ENCODE assay signal across 8 cellular contexts in genomic region chr3:159884661-159885402, GRCh38. TPM values are rescaled to one million over a fixed set of nuclear protein-coding genes. Genes with fewer than 3 reads are reported as not detected.
DNase-seq lines count a peak whose midpoint lies in the region; ATAC-seq and TF ChIP-seq lines count a peak whose summit lies in the region.

No MANE protein-coding gene starts in this region.

- H3K4me3 ChIP-seq in PC-9 (no peak overlapping the region), epithelial cell of esophagus (ENCODE audit: low read length) (no peak overlapping the region)

- H4K20me1 ChIP-seq in PC-9 (ENCODE audit: insufficient read depth): no peaks in the 10 kb centered on the region

- peaks cover 31% of the 10 kb centered on the region for H3K27me3 Mint-ChIP-seq in activated CD8-positive, alpha-beta memory T cell treated with anti-CD3 and anti-CD28 coated beads, Interleukin-2, amount 10 ng/mL, durations not matched to agents 7 days and 5 days
- no peaks in the 10 kb centered on the region for H3K27me3 Mint-ChIP-seq in osteocyte (ENCODE audit: unreplicated experiment)

- POLR2A ChIA-PET in PC-9 (lab: Charles Lee; ENCODE audit: unreplicated experiment): interaction anchor here (0.6 kb wide), 1 partner anchor 63 kb away, joined by 3 read pairs; no protein-coding TSS in a partner anchor

- no TSS peak for BruUV-seq in PC-9 (replicated peaks; lab: Mats Ljungman, UMichigan)

- TF ChIP-seq CTCF in PC-9 (conservative IDR thresholded peaks at IDR 0.05): peak; percentile 85
- peak; percentile 44 for TF ChIP-seq CTCF in epithelial cell of esophagus (IDR thresholded peaks at IDR 0.05; ENCODE audit: insufficient read depth, low read depth, low read length, missing control alignments)
- TF ChIP-seq CTCF in osteocyte (IDR thresholded peaks at IDR 0.05): peak; percentile 70

- no peaks in the 10 kb centered on the region; the same call in 1 of the 2 replicates for H3F3A ChIP-seq in PC-9 (ENCODE audit: insufficient read depth, low read depth)

- no peaks in the 10 kb centered on the region for H3K9me3 Mint-ChIP-seq in activated CD8-positive, alpha-beta memory T cell treated with anti-CD3 and anti-CD28 coated beads, Interleukin-2, amount 10 ng/mL, durations not matched to agents 7 days and 5 days (ENCODE audit: low read depth)
- H3K9me3 Mint-ChIP-seq in osteocyte (ENCODE audit: unreplicated experiment): no peaks in the 10 kb centered on the region

- DNase-seq in activated CD8-positive, alpha-beta memory T cell treated with anti-CD3 and anti-CD28 coated beads, Interleukin-2, amount 10 ng/mL, durations not matched to agents 7 days and 5 days: no peak
- DNase-seq in activated CD8-positive, alpha-beta memory T cell treated with anti-CD3 and anti-CD28 coated beads for 24 hours: no peak
- DNase-seq in PC-9 (peak; percentile 15 to 45), epithelial cell of esophagus (ENCODE audit: low read depth) (peak; percentile 58), osteocyte (ENCODE audit: extremely low spot score, unreplicated experiment) (no peak)
- no peak for DNase-seq in stimulated activated CD4-positive, alpha-beta T cell treated with anti-CD3 and anti-CD28 coated beads, Interleukin-4, amount 100 ng/mL, for 1 hour

- CTCF ChIA-PET in activated CD8-positive, alpha-beta memory T cell treated with anti-CD3 and anti-CD28 coated beads, Interleukin-2, amount 10 ng/mL, durations not matched to agents 7 days and 5 days (lab: Charles Lee): interaction anchor here (0.6 to 5.7 kb wide), 16 partner anchors 11 to 601 kb away, joined by 3 to 74 read pairs (median 4); partner anchors contain the start of gene IL12A
- CTCF ChIA-PET in PC-9 (lab: Charles Lee): interaction anchor here (0.6 to 3.9 kb wide), 12 partner anchors 44 to 625 kb away, joined by 3 to 70 read pairs (median 4); no protein-coding TSS in a partner anchor

- H3K4me2 ChIP-seq in PC-9: no peak overlapping the region

- no peak overlapping the region for H3K4me3 Mint-ChIP-seq in activated CD8-positive, alpha-beta memory T cell treated with anti-CD3 and anti-CD28 coated beads, Interleukin-2, amount 10 ng/mL, durations not matched to agents 7 days and 5 days
- no peak overlapping the region for H3K4me3 Mint-ChIP-seq in osteocyte (ENCODE audit: unreplicated experiment)

- H3K4me1 ChIP-seq in PC-9 (replicated peaks; ENCODE audit: insufficient read depth): no peaks in the 10 kb centered on the region

- no peak overlapping the region for H3K27ac Mint-ChIP-seq in activated CD8-positive, alpha-beta memory T cell treated with anti-CD3 and anti-CD28 coated beads, Interleukin-2, amount 10 ng/mL, durations not matched to agents 7 days and 5 days
- no peak overlapping the region for H3K27ac Mint-ChIP-seq in osteocyte (ENCODE audit: unreplicated experiment)

- H3K27me3 ChIP-seq in PC-9 (ENCODE audit: insufficient read depth, low read depth): no peaks in the 10 kb centered on the region

- no peak overlapping the region for H2AFZ ChIP-seq in PC-9

- no peaks in the 10 kb centered on the region for H3K79me2 ChIP-seq in PC-9 (ENCODE audit: low read depth)

- H3K36me3 ChIP-seq in PC-9 (ENCODE audit: low read depth): 0 out of 2 replicates have a peak, but pooled peaks cover 4% of the 10 kb centered on the region

- no peaks in the 10 kb centered on the region for H3K36me3 Mint-ChIP-seq in activated CD8-positive, alpha-beta memory T cell treated with anti-CD3 and anti-CD28 coated beads, Interleukin-2, amount 10 ng/mL, durations not matched to agents 7 days and 5 days
- peaks cover 2% of the 10 kb centered on the region for H3K36me3 Mint-ChIP-seq in osteocyte (ENCODE audit: unreplicated experiment)

- peak; percentile 60 for ATAC-seq in activated CD8-positive, alpha-beta memory T cell treated with anti-CD3 and anti-CD28 coated beads, Interleukin-2, amount 10 ng/mL, durations not matched to agents 7 days and 5 days
- peak; percentile 63 for ATAC-seq in HG03139 (IDR thresholded peaks at IDR 0.05; ENCODE audit: unreplicated experiment)
- ATAC-seq in HG03045 (IDR thresholded peaks at IDR 0.05; ENCODE audit: unreplicated experiment): no peak

- intact Hi-C loops in PC-9 (cut with micrococcal nuclease; ENCODE audit: unreplicated experiment): loop anchor here (1.0 to 5.0 kb wide), 5 partner anchors 60 to 532 kb away; no protein-coding TSS in a partner anchor

- no peaks in the 10 kb centered on the region for H3K9me2 ChIP-seq in PC-9 (ENCODE audit: insufficient read depth)

- no peak overlapping the region for H3K27ac ChIP-seq in PC-9

- H3K4me1 Mint-ChIP-seq in activated CD8-positive, alpha-beta memory T cell treated with anti-CD3 and anti-CD28 coated beads, Interleukin-2, amount 10 ng/mL, durations not matched to agents 7 days and 5 days: no peaks in the 10 kb centered on the region
- H3K4me1 Mint-ChIP-seq in osteocyte (ENCODE audit: unreplicated experiment): peaks cover 25% of the 10 kb centered on the region

- H3K9me3 ChIP-seq in PC-9 (ENCODE audit: insufficient read depth, low read depth): no peaks in the 10 kb centered on the region

RNA-seq across cellular contexts. Expression of gene SCHIP1, which starts 45.2 kb away (rescaled TPM):
- total RNA-seq in activated CD8-positive, alpha-beta memory T cell treated with anti-CD3 and anti-CD28 coated beads, Interleukin-2, amount 10 ng/mL, durations not matched to agents 7 days and 5 days: under 1 TPM; 0.23 to 0.41 TPM
- total RNA-seq in PC-9 (2021) (4.9 and 5.3 TPM in 2 replicates), osteocyte (3.5 and 5.9 TPM in 2 replicates)

Comparison
In these comparisons a context has a peak if more than half of its experiments do, and no peak if none do; other contexts are left out.
1. DNase-seq: peak in PC-9 (2 of 2) and epithelial cell of esophagus (single experiment); none in activated CD8-positive, alpha-beta memory T cell treated with anti-CD3 and anti-CD28 coated beads, Interleukin-2, amount 10 ng/mL, durations not matched to agents 7 days and 5 days (single experiment), activated CD8-positive, alpha-beta memory T cell treated with anti-CD3 and anti-CD28 coated beads for 24 hours (single experiment), osteocyte (single experiment) and stimulated activated CD4-positive, alpha-beta T cell treated with anti-CD3 and anti-CD28 coated beads, Interleukin-4, amount 100 ng/mL, for 1 hour (single experiment).
2. Peak in every context shown above with its lines, with median percentiles within 50 percentile points of each other: CTCF ChIP-seq.